Comparison of ENCODE assay signal across 20 cellular contexts in the genomic region with DNA sequence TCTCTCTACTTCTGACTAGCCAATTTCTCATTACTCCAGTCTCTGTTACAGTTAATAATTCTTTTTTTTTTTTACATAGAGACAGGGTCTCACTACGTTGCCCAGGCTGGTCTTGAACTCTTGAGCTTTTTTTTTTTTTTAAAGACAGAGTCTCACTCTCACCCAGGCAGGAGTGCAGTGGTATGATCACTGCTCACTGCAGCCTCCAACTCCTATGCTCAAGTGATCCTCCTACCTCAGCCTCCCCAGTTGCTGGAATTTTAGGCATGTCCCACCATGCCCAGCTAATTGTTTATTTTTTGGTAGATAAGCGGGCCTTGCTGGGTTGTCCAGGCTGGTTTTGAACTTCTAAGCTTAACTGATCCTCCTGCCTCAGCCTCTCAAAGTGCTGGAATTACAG. TPM values are rescaled to one million over a fixed set of nuclear protein-coding genes. Genes with fewer than 3 reads are reported as not detected.
DNase-seq lines count a peak whose midpoint lies in the region; ATAC-seq and TF ChIP-seq lines count a peak whose summit lies in the region.
"Had no signal": no experiment of that assay in that cellular context is flagged by ENCODE, and none has a peak within 500 bp of the region (broad histone marks: within the 10 kb centered on the region; RNA-seq: fewer than 3 reads in every experiment).

No MANE protein-coding gene starts in this region.

- no peak for ATAC-seq in left lobe of liver
- ATAC-seq in HG03460 (IDR thresholded peaks at IDR 0.05; ENCODE audit: unreplicated experiment), result no peak
- ATAC-seq: CD8-positive, alpha-beta T cell; GM12878 had no signal

- H3K4me3 ChIP-seq in HEK293 (ENCODE audit: low read depth, low read length), result no peak overlapping the region
- H3K4me3 ChIP-seq: BLaER1, GM12878, GM23248 had no signal

- no peaks in the 10 kb centered on the region for H3K9me3 ChIP-seq in HEK293 (ENCODE audit: control insufficient read depth, insufficient read depth, low read depth, low read length)
- H3K9me3 ChIP-seq: BLaER1, Caco-2 had no signal

- H3K36me3 ChIP-seq in HEK293 (ENCODE audit: control insufficient read depth in 2 of 2, insufficient read depth in 1 of 2, low read length in 2 of 2), result peaks cover 0 to 23% of the 10 kb centered on the region in 2 experiments; a peak in 2 of 3 replicates

- CTCF ChIA-PET in HEK293 (lab: Yijun Ruan, JAX), result no interaction called here

- TF ChIP-seq CTCF in HEK293 (tag by site-specific recombination; IDR thresholded peaks at IDR 0.05), result no peak

- no peak overlapping the region for H3K27ac ChIP-seq in HEK293 (ENCODE audit: extremely low read depth, low read depth, low read length)
- H3K27ac ChIP-seq: 22Rv1, BLaER1, C4-2B, GM23248 had no signal

- H3K4me1 ChIP-seq in HEK293 (ENCODE audit: control insufficient read depth, insufficient read depth, low read length), result no peaks in the 10 kb centered on the region
- H3K4me1 ChIP-seq: BLaER1, Caco-2 had no signal

- POLR2A ChIA-PET in HEK293 (lab: Yijun Ruan, JAX), result interaction anchor here (1.3 kb wide), 1 partner anchor 49 kb away, joined by 4 read pairs; no protein-coding TSS in a partner anchor

- DNase-seq in activated CD8-positive, alpha-beta memory T cell treated with anti-CD3 and anti-CD28 coated beads, Interleukin-2, amount 50 U/mL, for 48 hours, result peak; percentile 26
- no peak for DNase-seq in activated CD8-positive, alpha-beta memory T cell treated with anti-CD3 and anti-CD28 coated beads, Interleukin-2, amount 50 U/mL, for 4 hours
- DNase-seq in left lobe of liver (ENCODE audit: low spot score) (peak; percentile 12), islet precursor cell (no peak)
- DNase-seq: Caco-2; CD4-positive, CD25-positive, alpha-beta regulatory T cell; CD8-positive, alpha-beta T cell; DMS153; EL; GDM1; GM23248; H7; HCEC 1CT; HFFc6 had no signal

TF ChIP-seq in HEK293, 187 proteins besides CTCF, POLR2A, EP300 and RAD21:
- no peak for TF ChIP-seq ZNF248 (tag by site-specific recombination; IDR thresholded peaks at IDR 0.05)
- peak; percentile 68; the same call in 1 of the 2 replicates for TF ChIP-seq ZNF121 (tag by site-specific recombination; IDR thresholded peaks at IDR 0.05)

RNA-seq across cellular contexts. Expression of a gene that starts 13.6 kb away (rescaled TPM):
- total RNA-seq in left lobe of liver, result 14.6 TPM

RNA-seq across cellular contexts. Expression of a gene that starts 27.0 kb away (rescaled TPM):
- total RNA-seq in left lobe of liver, result not detected
- total RNA-seq: Caco-2, GM12878, GM23248, H7 had no signal

RNA-seq across cellular contexts. Expression of a gene that starts 30.4 kb away (rescaled TPM):
- 0.63 TPM for total RNA-seq in left lobe of liver
- total RNA-seq: Caco-2 had no signal

RNA-seq across cellular contexts. Expression of a gene that starts 41.0 kb away (rescaled TPM):
- total RNA-seq in left lobe of liver, result 33.2 TPM

RNA-seq across cellular contexts. Expression of a gene that starts 49.0 kb away (rescaled TPM):
- total RNA-seq in left lobe of liver, result 38.0 TPM

Comparison
In these comparisons a context has a peak if more than half of its experiments do, and no peak if none do; other contexts are left out.
1. DNase-seq: peak in activated CD8-positive, alpha-beta memory T cell treated with anti-CD3 and anti-CD28 coated beads, Interleukin-2, amount 50 U/mL, for 48 hours (single experiment) and left lobe of liver (single experiment); none in activated CD8-positive, alpha-beta memory T cell treated with anti-CD3 and anti-CD28 coated beads, Interleukin-2, amount 50 U/mL, for 4 hours (single experiment) and islet precursor cell (single experiment).